Comparison of ENCODE assay signal across 8 cellular contexts in the genomic region with DNA sequence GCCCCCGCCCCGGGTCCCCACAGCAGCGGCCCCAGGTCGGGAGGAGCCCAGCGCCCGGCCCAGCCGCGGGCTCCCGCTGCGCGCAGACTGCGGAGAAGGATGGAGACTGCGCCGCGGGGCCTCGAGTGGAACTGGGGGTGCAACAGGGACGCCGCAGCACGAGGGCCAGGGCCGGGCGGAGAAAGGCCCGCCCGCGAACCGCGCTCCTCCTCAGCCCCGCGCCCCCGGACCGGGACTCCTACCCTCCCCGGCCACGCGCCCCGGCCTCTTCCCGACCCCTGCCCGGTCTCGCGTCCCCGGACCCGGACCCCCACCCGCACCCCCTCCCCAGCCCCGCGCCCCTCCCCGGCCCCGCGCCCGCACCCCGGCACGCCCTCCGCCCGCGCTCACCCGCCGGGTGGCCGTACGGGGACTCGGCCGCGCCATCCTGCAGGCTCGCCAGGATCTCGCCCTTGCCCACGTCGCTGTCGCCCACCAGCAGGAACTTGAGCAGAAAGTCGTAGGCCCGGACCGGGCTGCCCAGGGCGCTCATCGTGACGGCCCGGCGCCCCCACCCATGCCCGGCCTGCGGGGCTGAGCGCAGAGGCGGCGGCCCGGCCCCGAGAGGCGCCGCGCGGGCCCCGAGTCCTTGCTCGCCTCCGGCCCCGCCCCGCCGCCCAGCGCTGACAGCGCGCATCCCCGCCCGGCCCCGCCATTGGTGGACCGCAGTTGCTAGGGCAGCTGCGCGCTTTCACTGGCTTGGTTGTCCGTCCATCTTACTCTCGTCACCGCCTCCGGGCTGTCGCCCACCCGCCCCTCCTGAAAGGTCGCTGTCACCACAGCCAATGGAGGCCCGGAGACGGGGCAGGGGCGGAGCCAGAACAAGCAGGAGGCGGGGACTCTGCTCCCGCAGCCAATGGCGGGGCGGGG. TPM values are rescaled to one million over a fixed set of nuclear protein-coding genes. Genes with fewer than 3 reads are reported as not detected.
A peak's percentile ranks its signal among the peaks of the same experiment; 100 is the strongest.
DNase-seq lines count a peak whose midpoint lies in the region; ATAC-seq, FAIRE-seq and TF ChIP-seq lines count a peak whose summit lies in the region.

RAB40B (minus strand) TSS at position 634 of the 909 bp plus-strand sequence; CDS start at position 532, 102 bp downstream.

- peak within 1 kb of the TSS; percentile 75 for H3K4me3 ChIP-seq in choroid plexus epithelial cell (ENCODE audit: low read depth, low read length)
- peak within 1 kb of the TSS; percentile 74 for H3K4me3 ChIP-seq in kidney (ENCODE audit: low read length in 2 of 2)

- intact Hi-C loops in activated CD4-positive, alpha-beta T cell treated with anti-CD3 and anti-CD28 coated beads for 36 hours (cut with DNase I, micrococcal nuclease) = loop anchor here (1.0 to 5.0 kb wide), 6 partner anchors 18 to 786 kb away; partner anchors contain the start of genes WDR45B (in 2 of the 2), CYBC1 (in 1 of the 2), FN3KRP (in 1 of the 2) and PCYT2 (in 1 of the 2)
- intact Hi-C loops in kidney (cut with DNase I) = no loop called here

- H3K27ac Mint-ChIP-seq in activated CD4-positive, alpha-beta T cell treated with anti-CD3 and anti-CD28 coated beads for 36 hours = peak within 1 kb of the TSS; percentile 51

- ATAC-seq in HG03354 (IDR thresholded peaks at IDR 0.05; ENCODE audit: poor library complexity, severe bottlenecking, unreplicated experiment) = peak; percentile 97
- peak; percentile 99 for ATAC-seq in activated CD4-positive, alpha-beta T cell treated with anti-CD3 and anti-CD28 coated beads for 36 hours

- H3K4me1 ChIP-seq in kidney (ENCODE audit: control insufficient read depth in 1 of 2, insufficient read depth in 1 of 2, low read depth in 1 of 2, low read length in 2 of 2) = peaks cover 0 to 18% of the 10 kb centered on the region in 2 donors

- H3K9me3 ChIP-seq in kidney (ENCODE audit: control insufficient read depth in 1 of 2, low read length in 2 of 2) = peaks cover 0 to 5% of the 10 kb centered on the region in 2 donors

- H3K27ac ChIP-seq in kidney (ENCODE audit: low read depth in 2 of 2, low read length in 2 of 2) = peak within 1 kb of the TSS in 1 of 2 donors; percentile 74

- TF ChIP-seq POLR2A in GM19099 (IDR thresholded peaks at IDR 0.05; ENCODE audit: extremely low read depth, insufficient read length, low read depth) = peak; percentile 56

- peaks cover 10% of the 10 kb centered on the region for H3K4me1 Mint-ChIP-seq in activated CD4-positive, alpha-beta T cell treated with anti-CD3 and anti-CD28 coated beads for 36 hours

- peaks cover 6% of the 10 kb centered on the region for H3K9me3 Mint-ChIP-seq in activated CD4-positive, alpha-beta T cell treated with anti-CD3 and anti-CD28 coated beads for 36 hours (ENCODE audit: low read depth)

- peaks cover 3% of the 10 kb centered on the region for H3K27me3 Mint-ChIP-seq in activated CD4-positive, alpha-beta T cell treated with anti-CD3 and anti-CD28 coated beads for 36 hours

- CTCF ChIA-PET in activated CD4-positive, alpha-beta T cell treated with anti-CD3 and anti-CD28 coated beads for 36 hours (lab: Charles Lee) = interaction anchor here (1.0 kb wide), 1 partner anchor 57 kb away, joined by 3 read pairs; no protein-coding TSS in a partner anchor

- POLR2A ChIA-PET in activated CD4-positive, alpha-beta T cell treated with anti-CD3 and anti-CD28 coated beads for 36 hours (lab: Charles Lee) = no interaction called here

- no peaks in the 10 kb centered on the region for H3K36me3 ChIP-seq in kidney (ENCODE audit: control insufficient read depth in 1 of 2, insufficient read depth in 2 of 2, low read length in 2 of 2)

- peak within 1 kb of the TSS; percentile 67 for H3K4me3 Mint-ChIP-seq in activated CD4-positive, alpha-beta T cell treated with anti-CD3 and anti-CD28 coated beads for 36 hours

- peaks cover 8% of the 10 kb centered on the region for H3K36me3 Mint-ChIP-seq in activated CD4-positive, alpha-beta T cell treated with anti-CD3 and anti-CD28 coated beads for 36 hours (ENCODE audit: low read depth)

- H3K9ac ChIP-seq in kidney (ENCODE audit: low read length in 2 of 2) = peak within 1 kb of the TSS in 1 of 2 donors; percentile 58

- FAIRE-seq in kidney (lab: Jason Lieb, UNC) = no peak

- DNase-seq in Ammon's horn (ENCODE audit: low spot score) (peak; percentile 100), NCI-H446 (lab: John Stamatoyannopoulos, UW) (peak; percentile 95 to 99), choroid plexus epithelial cell (ENCODE audit: low read depth) (peak; percentile 99), kidney (peak; percentile 100)
- peak; percentile 99 for DNase-seq in activated CD4-positive, alpha-beta T cell treated with anti-CD3 and anti-CD28 coated beads for 36 hours
- peak; percentile 96 to 97 (median 97) for DNase-seq in stimulated activated CD4-positive, alpha-beta T cell treated with anti-CD3 and anti-CD28 coated beads, Interleukin-12 subunit alpha, Interleukin-12 subunit beta, amount 100 ng/mL, for 48 hours (ENCODE audit: low read depth in 2 of 3, low spot score in 1 of 3)

- no peak for TF ChIP-seq CTCF in choroid plexus epithelial cell (conservative IDR thresholded peaks at IDR 0.05; ENCODE audit: low read depth, low read length)
- TF ChIP-seq CTCF in kidney (IDR thresholded peaks at IDR 0.05; ENCODE audit: borderline replicate concordance, extremely low read depth, insufficient read depth) = no peak

RNA-seq across cellular contexts. Expression of gene RAB40B, which starts in this region (rescaled TPM):
- 1 to 10 TPM; 3.2 to 4.1 TPM for total RNA-seq in activated CD4-positive, alpha-beta T cell treated with anti-CD3 and anti-CD28 coated beads for 36 hours
- total RNA-seq in kidney = 21.7 TPM
- 36.1 TPM for polyA plus RNA-seq in kidney (ENCODE audit: insufficient read depth, low read depth, low replicate concordance)
